In genomic region chr1:10604966-10605365, GRCh38 we compare ENCODE assay signal across 26 cellular contexts.
"Had no signal": no experiment of that assay in that cellular context is flagged by ENCODE, and none has a peak within 500 bp of the region (broad histone marks: within the 10 kb centered on the region; RNA-seq: fewer than 3 reads in every experiment).

No MANE protein-coding gene starts in this region.

- H3K4me3 ChIP-seq: adrenal gland, Peyer's patch had no signal

- ATAC-seq: activated T-helper 17 cell treated with anti-CD3 and anti-CD28 coated beads, Interleukin-2, amount 50 U/mL, for 72 hours; T-helper 17 cell had no signal

- H3K9me3 Mint-ChIP-seq: activated CD4-positive, alpha-beta memory T cell treated with anti-CD3 and anti-CD28 coated beads for 36 hours; activated CD4-positive, alpha-beta T cell treated with anti-CD3 and anti-CD28 coated beads, Interleukin-2, amount 10 ng/mL, durations not matched to agents 7 days and 5 days; activated naive CD4-positive, alpha-beta T cell treated with anti-CD3 and anti-CD28 coated beads, Interleukin-2, amount 10 ng/mL, durations not matched to agents 7 days and 5 days; activated naive CD8-positive, alpha-beta T cell treated with anti-CD3 and anti-CD28 coated beads, Interleukin-2, amount 10 ng/mL, durations not matched to agents 7 days and 5 days; activated T-helper 17 cell treated with anti-CD3 and anti-CD28 coated beads, Interleukin-2, amount 50 U/mL, for 72 hours had no signal

- H3K9me3 ChIP-seq: adrenal gland, Peyer's patch had no signal

- H3K4me3 Mint-ChIP-seq: activated CD4-positive, alpha-beta memory T cell treated with anti-CD3 and anti-CD28 coated beads for 36 hours; activated CD4-positive, alpha-beta T cell treated with anti-CD3 and anti-CD28 coated beads, Interleukin-2, amount 10 ng/mL, durations not matched to agents 7 days and 5 days; activated naive CD4-positive, alpha-beta T cell treated with anti-CD3 and anti-CD28 coated beads, Interleukin-2, amount 10 ng/mL, durations not matched to agents 7 days and 5 days; activated naive CD8-positive, alpha-beta T cell treated with anti-CD3 and anti-CD28 coated beads, Interleukin-2, amount 10 ng/mL, durations not matched to agents 7 days and 5 days; activated T-helper 17 cell treated with anti-CD3 and anti-CD28 coated beads, Interleukin-2, amount 50 U/mL, for 72 hours; T-helper 17 cell had no signal

- H3K27ac ChIP-seq: adrenal gland, Peyer's patch, RWPE1 had no signal

- DNase-seq: activated CD4-positive, alpha-beta memory T cell treated with anti-CD3 and anti-CD28 coated beads for 36 hours; activated CD4-positive, alpha-beta T cell treated with anti-CD3 and anti-CD28 coated beads, Interleukin-2, amount 10 ng/mL, durations not matched to agents 7 days and 5 days; activated CD4-positive, CD25-positive, alpha-beta regulatory T cell; activated CD8-positive, alpha-beta memory T cell treated with anti-CD3 and anti-CD28 coated beads for 24 hours; activated gamma-delta T cell; activated naive CD4-positive, alpha-beta T cell treated with anti-CD3 and anti-CD28 coated beads, Interleukin-2, amount 10 ng/mL, durations not matched to agents 7 days and 5 days; activated naive CD8-positive, alpha-beta T cell treated with anti-CD3 and anti-CD28 coated beads, Interleukin-2, amount 10 ng/mL, durations not matched to agents 7 days and 5 days; activated T-cell treated with anti-CD3 and anti-CD28 coated beads, Interleukin-2, amount 50 U/mL, for 48 hours; adrenal gland; anterior cingulate cortex; cerebellar nuclear complex; Kasumi-1; NCI-H1105 treated with DMSO at 0.1 percent for 48 hours; NCI-H1436 treated with DMSO at 0.1 percent for 48 hours; NCI-H187; NCI-H2081; NCI-H2171; NCI-H2227 treated with DMSO at 0.1 percent for 48 hours; NCI-H446 treated with DMSO at 0.1 percent for 48 hours; NCI-H526 treated with DMSO at 0.1 percent for 48 hours; Peyer's patch; SHP77; T-helper 17 cell; T-helper 9 cell had no signal

- H3K4me1 Mint-ChIP-seq: activated CD4-positive, alpha-beta T cell treated with anti-CD3 and anti-CD28 coated beads, Interleukin-2, amount 10 ng/mL, durations not matched to agents 7 days and 5 days; activated naive CD4-positive, alpha-beta T cell treated with anti-CD3 and anti-CD28 coated beads, Interleukin-2, amount 10 ng/mL, durations not matched to agents 7 days and 5 days; activated naive CD8-positive, alpha-beta T cell treated with anti-CD3 and anti-CD28 coated beads, Interleukin-2, amount 10 ng/mL, durations not matched to agents 7 days and 5 days had no signal

- H3K27me3 Mint-ChIP-seq: activated CD4-positive, alpha-beta memory T cell treated with anti-CD3 and anti-CD28 coated beads for 36 hours; activated CD4-positive, alpha-beta T cell treated with anti-CD3 and anti-CD28 coated beads, Interleukin-2, amount 10 ng/mL, durations not matched to agents 7 days and 5 days; activated naive CD4-positive, alpha-beta T cell treated with anti-CD3 and anti-CD28 coated beads, Interleukin-2, amount 10 ng/mL, durations not matched to agents 7 days and 5 days; activated naive CD8-positive, alpha-beta T cell treated with anti-CD3 and anti-CD28 coated beads, Interleukin-2, amount 10 ng/mL, durations not matched to agents 7 days and 5 days; activated T-helper 17 cell treated with anti-CD3 and anti-CD28 coated beads, Interleukin-2, amount 50 U/mL, for 72 hours; T-helper 17 cell had no signal

- H3K36me3 ChIP-seq: adrenal gland had no signal

- H3K4me1 ChIP-seq: adrenal gland, Peyer's patch had no signal

- H3K27ac Mint-ChIP-seq: activated CD4-positive, alpha-beta memory T cell treated with anti-CD3 and anti-CD28 coated beads for 36 hours; activated CD4-positive, alpha-beta T cell treated with anti-CD3 and anti-CD28 coated beads, Interleukin-2, amount 10 ng/mL, durations not matched to agents 7 days and 5 days; activated naive CD4-positive, alpha-beta T cell treated with anti-CD3 and anti-CD28 coated beads, Interleukin-2, amount 10 ng/mL, durations not matched to agents 7 days and 5 days; activated naive CD8-positive, alpha-beta T cell treated with anti-CD3 and anti-CD28 coated beads, Interleukin-2, amount 10 ng/mL, durations not matched to agents 7 days and 5 days; T-helper 17 cell had no signal

- H3K27me3 ChIP-seq: adrenal gland, Peyer's patch had no signal
